In the genomic region with DNA sequence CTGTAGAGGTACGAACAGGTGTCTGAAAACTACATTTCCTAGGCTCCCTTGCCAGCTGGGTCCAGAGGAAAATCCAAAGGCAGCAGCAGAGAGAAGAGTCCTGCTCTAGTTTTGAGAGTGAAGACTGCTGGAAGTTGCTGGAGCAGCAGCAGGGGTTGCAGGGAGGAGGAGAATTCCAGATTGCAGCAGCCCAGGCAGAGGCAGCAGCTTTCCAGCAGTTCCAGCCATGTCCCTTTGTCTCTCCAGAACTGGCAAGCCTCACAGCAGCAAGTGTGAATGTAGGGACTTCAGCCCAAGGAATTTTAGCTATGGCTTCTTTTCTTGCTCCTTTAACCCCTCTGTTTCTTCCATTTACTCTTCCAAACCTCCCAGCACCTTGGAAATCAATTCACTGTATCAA, we compare ENCODE assay signal across 1 cellular context.
TF ChIP-seq lines count a peak whose summit lies in the region.

No MANE protein-coding gene starts in this region.

TF ChIP-seq in WTC11, 78 proteins besides CTCF, POLR2A, EP300 and RAD21 (continued from another document):
- TF ChIP-seq, protein P1, sequence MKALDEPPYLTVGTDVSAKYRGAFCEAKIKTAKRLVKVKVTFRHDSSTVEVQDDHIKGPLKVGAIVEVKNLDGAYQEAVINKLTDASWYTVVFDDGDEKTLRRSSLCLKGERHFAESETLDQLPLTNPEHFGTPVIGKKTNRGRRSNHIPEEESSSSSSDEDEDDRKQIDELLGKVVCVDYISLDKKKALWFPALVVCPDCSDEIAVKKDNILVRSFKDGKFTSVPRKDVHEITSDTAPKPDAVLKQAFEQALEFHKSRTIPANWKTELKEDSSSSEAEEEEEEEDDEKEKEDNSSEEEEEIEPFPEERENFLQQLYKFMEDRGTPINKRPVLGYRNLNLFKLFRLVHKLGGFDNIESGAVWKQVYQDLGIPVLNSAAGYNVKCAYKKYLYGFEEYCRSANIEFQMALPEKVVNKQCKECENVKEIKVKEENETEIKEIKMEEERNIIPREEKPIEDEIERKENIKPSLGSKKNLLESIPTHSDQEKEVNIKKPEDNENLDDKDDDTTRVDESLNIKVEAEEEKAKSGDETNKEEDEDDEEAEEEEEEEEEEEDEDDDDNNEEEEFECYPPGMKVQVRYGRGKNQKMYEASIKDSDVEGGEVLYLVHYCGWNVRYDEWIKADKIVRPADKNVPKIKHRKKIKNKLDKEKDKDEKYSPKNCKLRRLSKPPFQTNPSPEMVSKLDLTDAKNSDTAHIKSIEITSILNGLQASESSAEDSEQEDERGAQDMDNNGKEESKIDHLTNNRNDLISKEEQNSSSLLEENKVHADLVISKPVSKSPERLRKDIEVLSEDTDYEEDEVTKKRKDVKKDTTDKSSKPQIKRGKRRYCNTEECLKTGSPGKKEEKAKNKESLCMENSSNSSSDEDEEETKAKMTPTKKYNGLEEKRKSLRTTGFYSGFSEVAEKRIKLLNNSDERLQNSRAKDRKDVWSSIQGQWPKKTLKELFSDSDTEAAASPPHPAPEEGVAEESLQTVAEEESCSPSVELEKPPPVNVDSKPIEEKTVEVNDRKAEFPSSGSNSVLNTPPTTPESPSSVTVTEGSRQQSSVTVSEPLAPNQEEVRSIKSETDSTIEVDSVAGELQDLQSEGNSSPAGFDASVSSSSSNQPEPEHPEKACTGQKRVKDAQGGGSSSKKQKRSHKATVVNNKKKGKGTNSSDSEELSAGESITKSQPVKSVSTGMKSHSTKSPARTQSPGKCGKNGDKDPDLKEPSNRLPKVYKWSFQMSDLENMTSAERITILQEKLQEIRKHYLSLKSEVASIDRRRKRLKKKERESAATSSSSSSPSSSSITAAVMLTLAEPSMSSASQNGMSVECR (CRISPR knock-in tag; IDR thresholded peaks at IDR 0.05; ENCODE audit: borderline replicate concordance), result no peak
- TF ChIP-seq TCF7 (CRISPR knock-in tag; IDR thresholded peaks at IDR 0.05; ENCODE audit: low read depth), result no peak
- TF ChIP-seq JAZF1 (CRISPR knock-in tag; IDR thresholded peaks at IDR 0.05), result no peak
- TF ChIP-seq ZNF512 (CRISPR knock-in tag; IDR thresholded peaks at IDR 0.05; ENCODE audit: borderline replicate concordance), result no peak
- TF ChIP-seq NR2C2 (CRISPR knock-in tag; IDR thresholded peaks at IDR 0.05), result no peak
- no peak for TF ChIP-seq HMGA2 (CRISPR knock-in tag; IDR thresholded peaks at IDR 0.05)
